ENCODE assay signal across 23 cellular contexts in genomic region chr1:238457610-238458009, GRCh38.
"Had no signal": no experiment of that assay in that cellular context is flagged by ENCODE, and none has a peak within 500 bp of the region (broad histone marks: within the 10 kb centered on the region; RNA-seq: fewer than 3 reads in every experiment).

No MANE protein-coding gene starts in this region.

- H3K36me3 Mint-ChIP-seq: memory B cell, naive B cell had no signal

- H2AFZ ChIP-seq: parathyroid adenoma had no signal

- H3K9me3 ChIP-seq: gastroesophageal sphincter, heart left ventricle, mucosa of descending colon, stomach, vagina had no signal

- FAIRE-seq: endothelial cell of umbilical vein had no signal

- H3K27me3 ChIP-seq: gastroesophageal sphincter, heart left ventricle, stomach, vagina had no signal

- H3K4me3 ChIP-seq: gastroesophageal sphincter, heart left ventricle, mucosa of descending colon, smooth muscle cell, stomach, vagina had no signal

- DNase-seq: activated CD4-positive, alpha-beta T cell treated with anti-CD3 and anti-CD28 coated beads, Interleukin-2, amount 10 ng/mL, durations not matched to agents 7 days and 5 days; activated CD8-positive, alpha-beta T cell treated with anti-CD3 and anti-CD28 coated beads, Interleukin-2, amount 10 ng/mL, durations not matched to agents 7 days and 5 days; activated naive CD4-positive, alpha-beta T cell treated with anti-CD3 and anti-CD28 coated beads for 36 hours; activated T-cell treated with anti-CD3 and anti-CD28 coated beads, Interleukin-2, amount 50 U/mL, for 24 hours; anterior cingulate cortex; cerebellar nuclear complex; effector CD8-positive, alpha-beta T cell; heart left ventricle; left ventricle myocardium superior; mucosa of descending colon; naive B cell; stimulated activated CD4-positive, alpha-beta T cell treated with anti-CD3 and anti-CD28 coated beads, Interleukin-4, amount 100 ng/mL, for 1 hour; stomach; T1000 had no signal

- H3K4me2 ChIP-seq: smooth muscle cell had no signal

- H3K36me3 ChIP-seq: gastroesophageal sphincter, heart left ventricle, stomach, vagina had no signal

- H3K27me3 Mint-ChIP-seq: activated CD4-positive, alpha-beta T cell treated with anti-CD3 and anti-CD28 coated beads, Interleukin-2, amount 10 ng/mL, durations not matched to agents 7 days and 5 days; activated T-cell treated with anti-CD3 and anti-CD28 coated beads, Interleukin-2, amount 50 U/mL, for 24 hours; dendritic cell treated with granulocyte-macrophage colony-stimulating factor and Interleukin-4, amounts not matched to agents 40 ng/mL and 50 ng/mL, for 4 days; memory B cell; naive B cell had no signal

- H3K27ac Mint-ChIP-seq: activated CD4-positive, alpha-beta T cell treated with anti-CD3 and anti-CD28 coated beads, Interleukin-2, amount 10 ng/mL, durations not matched to agents 7 days and 5 days; activated CD8-positive, alpha-beta T cell treated with anti-CD3 and anti-CD28 coated beads, Interleukin-2, amount 10 ng/mL, durations not matched to agents 7 days and 5 days; activated naive CD4-positive, alpha-beta T cell treated with anti-CD3 and anti-CD28 coated beads for 36 hours; activated T-cell treated with anti-CD3 and anti-CD28 coated beads, Interleukin-2, amount 50 U/mL, for 24 hours; dendritic cell treated with granulocyte-macrophage colony-stimulating factor and Interleukin-4, amounts not matched to agents 40 ng/mL and 50 ng/mL, for 4 days; memory B cell; naive B cell had no signal

- H3K9me3 Mint-ChIP-seq: activated naive CD4-positive, alpha-beta T cell treated with anti-CD3 and anti-CD28 coated beads for 36 hours; dendritic cell treated with granulocyte-macrophage colony-stimulating factor and Interleukin-4, amounts not matched to agents 40 ng/mL and 50 ng/mL, for 4 days had no signal

- H3K27ac ChIP-seq: gastroesophageal sphincter, heart left ventricle, parathyroid adenoma, stomach, vagina had no signal

- H3K9ac ChIP-seq: parathyroid adenoma had no signal

- ATAC-seq: activated CD4-positive, CD25-positive, alpha-beta regulatory T cell treated with anti-CD3 and anti-CD28 coated beads, Interleukin-2, amount 50 U/mL, for 24 hours; activated CD8-positive, alpha-beta T cell treated with anti-CD3 and anti-CD28 coated beads, Interleukin-2, amount 10 ng/mL, durations not matched to agents 7 days and 5 days; gastroesophageal sphincter; heart left ventricle; left ventricle myocardium superior; mucosa of descending colon; sciatic nerve had no signal

- H3K79me2 ChIP-seq: parathyroid adenoma had no signal

- H3K4me1 ChIP-seq: gastroesophageal sphincter, heart left ventricle, parathyroid adenoma, stomach, vagina had no signal

- H3K4me3 Mint-ChIP-seq: activated CD4-positive, alpha-beta T cell treated with anti-CD3 and anti-CD28 coated beads, Interleukin-2, amount 10 ng/mL, durations not matched to agents 7 days and 5 days; activated CD8-positive, alpha-beta T cell treated with anti-CD3 and anti-CD28 coated beads, Interleukin-2, amount 10 ng/mL, durations not matched to agents 7 days and 5 days; activated naive CD4-positive, alpha-beta T cell treated with anti-CD3 and anti-CD28 coated beads for 36 hours; activated T-cell treated with anti-CD3 and anti-CD28 coated beads, Interleukin-2, amount 50 U/mL, for 24 hours; dendritic cell treated with granulocyte-macrophage colony-stimulating factor and Interleukin-4, amounts not matched to agents 40 ng/mL and 50 ng/mL, for 4 days; memory B cell; naive B cell had no signal

- H3K4me1 Mint-ChIP-seq: activated CD4-positive, alpha-beta T cell treated with anti-CD3 and anti-CD28 coated beads, Interleukin-2, amount 10 ng/mL, durations not matched to agents 7 days and 5 days; memory B cell; naive B cell had no signal
